19 cellular contexts compared by ENCODE assay signal in the genomic region with DNA sequence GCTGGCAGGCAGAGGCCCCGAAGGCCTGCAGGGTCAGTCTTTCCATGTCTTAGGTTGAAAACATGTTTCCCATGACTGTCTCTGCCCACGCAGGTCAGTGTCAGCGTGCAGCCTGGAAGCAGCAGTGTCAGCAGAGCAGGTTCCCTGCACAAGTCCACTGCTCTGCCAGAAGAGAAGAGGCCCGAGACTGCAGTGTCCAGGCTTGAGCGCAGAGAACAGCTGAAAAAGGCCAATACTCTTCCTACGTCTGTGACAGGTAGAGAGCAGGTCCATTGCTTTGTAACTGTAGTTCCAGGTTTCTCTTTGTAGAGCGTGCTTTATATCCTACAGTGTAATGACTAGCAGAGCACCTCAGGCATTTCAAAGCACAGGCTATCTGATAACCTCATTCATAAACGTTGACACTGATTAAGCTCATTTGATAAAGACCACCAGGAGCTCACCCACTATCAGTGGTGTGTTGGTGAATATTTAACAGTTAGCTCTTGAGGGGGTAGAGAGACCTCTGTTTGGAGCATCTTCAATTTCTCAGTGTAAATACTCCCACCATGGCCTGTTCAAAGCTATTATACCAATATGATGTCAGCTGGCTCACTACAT.
DNase-seq lines count a peak whose midpoint lies in the region; ATAC-seq, FAIRE-seq and TF ChIP-seq lines count a peak whose summit lies in the region.
"Had no signal": no experiment of that assay in that cellular context is flagged by ENCODE, and none has a peak within 500 bp of the region (broad histone marks: within the 10 kb centered on the region; RNA-seq: fewer than 3 reads in every experiment).

No MANE protein-coding gene starts in this region.

- H3K79me2 ChIP-seq in K562 (ENCODE audit: control insufficient read depth, insufficient read depth, low read length) = no peaks in the 10 kb centered on the region

- H3K9me3 ChIP-seq in K562 (replicated peaks; ENCODE audit: control insufficient read depth, insufficient read depth, low read depth, low read length) (no peaks in the 10 kb centered on the region), spleen (no peaks in the 10 kb centered on the region)
- H3K9me3 ChIP-seq: BE2C had no signal

- H2AFZ ChIP-seq in K562 (ENCODE audit: low read depth, low read length) = no peak overlapping the region

- POLR2A ChIA-PET in K562 (lab: Yijun Ruan, JAX) = interaction anchor here (0.8 kb wide), 1 partner anchor 80 kb away, joined by 3 read pairs; no protein-coding TSS in a partner anchor

- H3K9me1 ChIP-seq in K562 (ENCODE audit: control insufficient read depth, insufficient read depth, low read length) = no peaks in the 10 kb centered on the region

- no peak for TF ChIP-seq EP300 in K562 (IDR thresholded peaks at IDR 0.05; ENCODE audit: low read length)

- no peak for TF ChIP-seq RAD21 in K562 (CRISPR knock-in tag; conservative IDR thresholded peaks at IDR 0.05 in 1 of 2, IDR thresholded peaks at IDR 0.05 in 1 of 2)

- intact Hi-C loops in K562 (cut with micrococcal nuclease) = no loop called here
- intact Hi-C loops in sciatic nerve (cut with DNase I) = no loop called here
- intact Hi-C loops in spleen (cut with DNase I; ENCODE audit: low total_unique reads) = no loop called here

- no peak for DNase-seq in K562 (ENCODE audit: extremely low read depth in 1 of 4, low spot score in 3 of 4)
- peak; percentile 16 for DNase-seq in coronary artery (ENCODE audit: low spot score)
- no peak for DNase-seq in sciatic nerve (ENCODE audit: low spot score)
- DNase-seq in NCI-H1694 (lab: John Stamatoyannopoulos, UW) = no peak
- no peak for DNase-seq in spleen
- DNase-seq: BE2C; CD4-positive, alpha-beta memory T cell; DMS79 treated with DMSO at 0.1 percent for 48 hours; EL; GOT3; H9 had no signal

- H3K27me3 ChIP-seq in K562 (ENCODE audit: control insufficient read depth in 2 of 2, insufficient read depth in 2 of 2, low read length in 2 of 2) = peaks cover 19 to 21% of the 10 kb centered on the region in 2 experiments
- no peaks in the 10 kb centered on the region for H3K27me3 ChIP-seq in layer of hippocampus (ENCODE audit: control insufficient read depth, insufficient read depth, low read length)
- no peaks in the 10 kb centered on the region for H3K27me3 ChIP-seq in spleen (replicated peaks in 1 of 7)
- H3K27me3 ChIP-seq: BE2C had no signal

- in situ Hi-C loops in K562 (cut with MboI) = no loop called here

- TF ChIP-seq CTCF in K562 (IDR thresholded peaks at IDR 0.05 in 2 of 3, conservative IDR thresholded peaks at IDR 0.05 in 1 of 3; ENCODE audit: insufficient read depth in 2 of 3, low read depth in 1 of 3, low read length in 3 of 3) (no peak), coronary artery (IDR thresholded peaks at IDR 0.05) (no peak), spleen (IDR thresholded peaks at IDR 0.05 in 8 of 11, conservative IDR thresholded peaks at IDR 0.05 in 3 of 11) (no peak)

- BruUV-seq in K562 (replicated peaks; lab: Mats Ljungman, UMichigan) = no TSS peak

- H3K4me2 ChIP-seq in K562 (ENCODE audit: insufficient read depth, low read length) = no peak overlapping the region

- H3K27ac ChIP-seq in K562 (ENCODE audit: extremely low read depth, low read depth, low read length) = no peak overlapping the region
- no peak overlapping the region for H3K27ac ChIP-seq in coronary artery
- peak overlapping the region; percentile 76 for H3K27ac ChIP-seq in layer of hippocampus (ENCODE audit: low read depth, low read length)
- no peak overlapping the region for H3K27ac ChIP-seq in spleen
- H3K27ac ChIP-seq: C4-2B had no signal

- CTCF ChIA-PET in K562 (lab: Yijun Ruan, JAX; ENCODE audit: low intra/inter-chr PET ratio) = no interaction called here

- H3K9ac ChIP-seq in K562 (ENCODE audit: insufficient read depth in 1 of 2, low read depth in 2 of 2, low read length in 2 of 2) = no peak overlapping the region; a peak in 1 of 4 replicates

- peak; percentile 44 for FAIRE-seq in K562 (lab: Jason Lieb, UNC)
- FAIRE-seq: G401.6, GM12891, HepG2, HTR-8/SVneo had no signal

- H3K4me3 ChIP-seq in K562 = no peak overlapping the region
- no peak overlapping the region for H3K4me3 ChIP-seq in coronary artery
- H3K4me3 ChIP-seq in spleen = no peak overlapping the region

- no peaks in the 10 kb centered on the region for H3K4me1 ChIP-seq in K562 (replicated peaks in 1 of 2; ENCODE audit: control insufficient read depth in 2 of 2, insufficient read depth in 2 of 2, low read length in 2 of 2)
- no peaks in the 10 kb centered on the region for H3K4me1 ChIP-seq in spleen
- H3K4me1 ChIP-seq: BE2C had no signal

- H4K20me1 ChIP-seq in K562 (replicated peaks; ENCODE audit: control insufficient read depth, insufficient read depth, low read length) = no peaks in the 10 kb centered on the region

- no peaks in the 10 kb centered on the region for H3K36me3 ChIP-seq in K562 (ENCODE audit: control insufficient read depth, insufficient read depth, low read length)
- H3K36me3 ChIP-seq in spleen = no peaks in the 10 kb centered on the region

- peak; percentile 54 for ATAC-seq in K562
- peak; percentile 39 for ATAC-seq in sciatic nerve
- ATAC-seq in GM21515 (IDR thresholded peaks at IDR 0.05; ENCODE audit: unreplicated experiment) = no peak
- no peak for ATAC-seq in GM18858 (IDR thresholded peaks at IDR 0.05; ENCODE audit: unreplicated experiment)
- ATAC-seq: HepG2 had no signal

- TF ChIP-seq POLR2A in K562 (conservative IDR thresholded peaks at IDR 0.05) (no peak), spleen (IDR thresholded peaks at IDR 0.05) (no peak)

- 19% methylated on average over 8 of the region's 8 CpGs for WGBS in K562 (ENCODE audit: insufficient coverage, low coverage, missing lambda C conversion rate)
- 85 to 96% (median 90%) methylated on average over 8 of the region's 8 CpGs for WGBS in spleen, 5 donors

TF ChIP-seq in K562, 482 proteins besides CTCF, POLR2A, EP300 and RAD21 (continues in another document):
- TF ChIP-seq EGR1 (conservative IDR thresholded peaks at IDR 0.05) = peak; percentile 18; the same call in 1 of the 2 replicates
- TF ChIP-seq GABPB1 (CRISPR knock-in tag; IDR thresholded peaks at IDR 0.05) = no peak
- no peak for TF ChIP-seq HDAC1 (IDR thresholded peaks at IDR 0.05)
- TF ChIP-seq, protein P1, sequence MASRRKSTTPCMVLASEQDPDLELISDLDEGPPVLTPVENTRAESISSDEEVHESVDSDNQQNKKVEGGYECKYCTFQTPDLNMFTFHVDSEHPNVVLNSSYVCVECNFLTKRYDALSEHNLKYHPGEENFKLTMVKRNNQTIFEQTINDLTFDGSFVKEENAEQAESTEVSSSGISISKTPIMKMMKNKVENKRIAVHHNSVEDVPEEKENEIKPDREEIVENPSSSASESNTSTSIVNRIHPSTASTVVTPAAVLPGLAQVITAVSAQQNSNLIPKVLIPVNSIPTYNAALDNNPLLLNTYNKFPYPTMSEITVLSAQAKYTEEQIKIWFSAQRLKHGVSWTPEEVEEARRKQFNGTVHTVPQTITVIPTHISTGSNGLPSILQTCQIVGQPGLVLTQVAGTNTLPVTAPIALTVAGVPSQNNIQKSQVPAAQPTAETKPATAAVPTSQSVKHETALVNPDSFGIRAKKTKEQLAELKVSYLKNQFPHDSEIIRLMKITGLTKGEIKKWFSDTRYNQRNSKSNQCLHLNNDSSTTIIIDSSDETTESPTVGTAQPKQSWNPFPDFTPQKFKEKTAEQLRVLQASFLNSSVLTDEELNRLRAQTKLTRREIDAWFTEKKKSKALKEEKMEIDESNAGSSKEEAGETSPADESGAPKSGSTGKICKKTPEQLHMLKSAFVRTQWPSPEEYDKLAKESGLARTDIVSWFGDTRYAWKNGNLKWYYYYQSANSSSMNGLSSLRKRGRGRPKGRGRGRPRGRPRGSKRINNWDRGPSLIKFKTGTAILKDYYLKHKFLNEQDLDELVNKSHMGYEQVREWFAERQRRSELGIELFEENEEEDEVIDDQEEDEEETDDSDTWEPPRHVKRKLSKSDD (conservative IDR thresholded peaks at IDR 0.05; ENCODE audit: low read length) = no peak
- TF ChIP-seq HBP1 (CRISPR knock-in tag; IDR thresholded peaks at IDR 0.05) = no peak

Comparison
In these comparisons a context has a peak if more than half of its experiments do, and no peak if none do; other contexts are left out.
1. ATAC-seq: peak in K562 (single experiment) and sciatic nerve (single experiment); none in GM21515 (single experiment) and GM18858 (single experiment).